ENCODE assay signal across 25 cellular contexts in the genomic region with DNA sequence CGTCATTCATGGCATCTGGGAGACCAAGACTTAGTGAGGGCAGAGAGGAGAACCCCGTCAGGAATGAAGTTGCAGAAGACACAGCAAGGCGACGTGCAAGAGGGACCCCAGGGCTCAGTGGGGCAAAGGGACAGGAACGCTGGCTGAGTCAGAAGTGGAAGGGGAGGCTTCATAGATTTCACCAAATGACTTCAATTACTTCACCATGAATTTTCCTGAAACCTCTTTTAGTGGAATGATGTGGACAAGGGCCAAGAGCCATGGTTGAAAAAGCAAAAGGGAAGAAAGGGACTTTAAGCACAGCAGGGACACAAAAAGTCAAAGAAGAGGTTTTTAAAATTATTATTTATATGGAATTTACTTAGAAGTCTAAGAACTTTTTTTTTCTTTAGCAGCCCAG.
"Had no signal": no experiment of that assay in that cellular context is flagged by ENCODE, and none has a peak within 500 bp of the region (broad histone marks: within the 10 kb centered on the region; RNA-seq: fewer than 3 reads in every experiment).

No MANE protein-coding gene starts in this region.

- H3K27me3 ChIP-seq: colonic mucosa, dorsolateral prefrontal cortex, left lung, neural progenitor cell, spleen, upper lobe of left lung had no signal

- H3K9me3 Mint-ChIP-seq: activated CD4-positive, alpha-beta memory T cell treated with anti-CD3 and anti-CD28 coated beads for 36 hours; neural progenitor cell; T-helper 2 cell treated with Interferon-gamma antibody and Interleukin-4, amounts not matched to agents 5 μg/mL and 100 μg/mL, for 36 hours had no signal

- DNase-seq: activated CD4-positive, alpha-beta memory T cell treated with anti-CD3 and anti-CD28 coated beads for 36 hours; activated CD4-positive, alpha-beta T cell treated with anti-CD3 and anti-CD28 coated beads for 4 hours; activated CD8-positive, alpha-beta memory T cell treated with anti-CD3 and anti-CD28 coated beads, Interleukin-2, amount 50 U/mL, for 4 hours; activated gamma-delta T cell; activated naive CD4-positive, alpha-beta T cell treated with anti-CD3 and anti-CD28 coated beads, Interleukin-2, amount 10 ng/mL, durations not matched to agents 7 days and 5 days; activated T-cell treated with anti-CD3 and anti-CD28 coated beads, Interleukin-2, amount 50 U/mL, for 1 hour; amygdala; cerebellar nuclear complex; colonic mucosa; dorsolateral prefrontal cortex; effector memory CD4-positive, alpha-beta T cell; head of caudate nucleus; left lung; lower lobe of right lung; mesendoderm; natural killer cell; posterior cingulate gyrus; right cardiac atrium; spleen; stimulated activated naive CD4-positive, alpha-beta T cell; T-helper 1 cell; upper lobe of left lung had no signal

- H3K4me3 ChIP-seq: colonic mucosa, dorsolateral prefrontal cortex, left lung, lower lobe of right lung, neural progenitor cell, spleen, upper lobe of left lung had no signal

- H3K4me1 Mint-ChIP-seq: activated naive CD4-positive, alpha-beta T cell treated with anti-CD3 and anti-CD28 coated beads, Interleukin-2, amount 10 ng/mL, durations not matched to agents 7 days and 5 days; natural killer cell had no signal

- H3K9me3 ChIP-seq: colonic mucosa, left lung, lower lobe of right lung, upper lobe of left lung had no signal

- H3K27ac Mint-ChIP-seq: activated CD4-positive, alpha-beta memory T cell treated with anti-CD3 and anti-CD28 coated beads for 36 hours; activated naive CD4-positive, alpha-beta T cell treated with anti-CD3 and anti-CD28 coated beads, Interleukin-2, amount 10 ng/mL, durations not matched to agents 7 days and 5 days; natural killer cell; neural progenitor cell; T-helper 2 cell treated with Interferon-gamma antibody and Interleukin-4, amounts not matched to agents 5 μg/mL and 100 μg/mL, for 36 hours had no signal

- H3K27me3 Mint-ChIP-seq: activated CD4-positive, alpha-beta memory T cell treated with anti-CD3 and anti-CD28 coated beads for 36 hours; activated naive CD4-positive, alpha-beta T cell treated with anti-CD3 and anti-CD28 coated beads, Interleukin-2, amount 10 ng/mL, durations not matched to agents 7 days and 5 days had no signal

- H3K36me3 ChIP-seq: colonic mucosa, left lung, lower lobe of right lung, neural progenitor cell, spleen, upper lobe of left lung had no signal

- H3K27ac ChIP-seq: colonic mucosa, dorsolateral prefrontal cortex, left lung, lower lobe of right lung, neural progenitor cell, spleen, upper lobe of left lung, VCaP had no signal

- H3K36me3 Mint-ChIP-seq: activated CD4-positive, alpha-beta memory T cell treated with anti-CD3 and anti-CD28 coated beads for 36 hours; activated naive CD4-positive, alpha-beta T cell treated with anti-CD3 and anti-CD28 coated beads, Interleukin-2, amount 10 ng/mL, durations not matched to agents 7 days and 5 days; natural killer cell; neural progenitor cell had no signal

- H3K4me1 ChIP-seq: colonic mucosa, neural progenitor cell had no signal

- H3K4me3 Mint-ChIP-seq: activated CD4-positive, alpha-beta memory T cell treated with anti-CD3 and anti-CD28 coated beads for 36 hours; activated naive CD4-positive, alpha-beta T cell treated with anti-CD3 and anti-CD28 coated beads, Interleukin-2, amount 10 ng/mL, durations not matched to agents 7 days and 5 days; natural killer cell; neural progenitor cell; T-helper 2 cell treated with Interferon-gamma antibody and Interleukin-4, amounts not matched to agents 5 μg/mL and 100 μg/mL, for 36 hours had no signal
